Comparison of ENCODE assay signal across 8 cellular contexts in the genomic region with DNA sequence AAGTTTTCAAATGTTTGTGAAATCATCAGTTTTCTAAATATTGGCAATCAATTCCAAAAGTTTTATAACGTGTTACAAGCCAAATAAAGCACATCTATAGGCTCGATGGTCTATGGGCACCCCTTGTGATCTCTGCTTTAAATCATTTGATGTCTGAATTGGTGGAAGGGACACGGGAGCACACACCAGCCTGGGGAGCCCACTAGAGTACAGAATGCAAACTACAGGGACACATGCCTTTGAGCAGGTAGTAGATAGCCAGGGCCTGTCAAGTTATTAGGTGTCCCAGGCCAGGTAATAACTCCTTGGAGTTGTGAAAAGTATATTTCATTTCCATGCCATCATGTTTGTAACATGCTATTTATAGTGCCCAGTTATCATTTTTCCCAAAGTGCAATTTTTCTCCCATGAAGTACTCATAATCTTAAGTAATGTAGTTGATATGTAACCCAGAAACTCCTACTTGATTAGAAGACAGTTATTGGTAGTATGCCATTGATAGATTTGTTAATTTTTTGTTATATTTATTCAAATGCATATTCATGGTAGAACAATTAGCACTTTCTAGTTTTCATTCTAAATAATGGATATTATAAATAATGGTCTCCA.
A peak's percentile ranks its signal among the peaks of the same experiment; 100 is the strongest.
DNase-seq lines count a peak whose midpoint lies in the region; ATAC-seq and TF ChIP-seq lines count a peak whose summit lies in the region.

No MANE protein-coding gene starts in this region.

- H3K4me2 ChIP-seq in hepatocyte = no peak overlapping the region

- peaks cover 5% of the 10 kb centered on the region for H3K4me1 ChIP-seq in hepatocyte (ENCODE audit: insufficient read depth)

- no peaks in the 10 kb centered on the region for H3K27me3 Mint-ChIP-seq in activated CD8-positive, alpha-beta memory T cell treated with anti-CD3 and anti-CD28 coated beads, Interleukin-2, amount 10 ng/mL, durations not matched to agents 7 days and 5 days
- no peaks in the 10 kb centered on the region for H3K27me3 Mint-ChIP-seq in T-helper 17 cell

- ATAC-seq in activated CD8-positive, alpha-beta memory T cell treated with anti-CD3 and anti-CD28 coated beads, Interleukin-2, amount 10 ng/mL, durations not matched to agents 7 days and 5 days = peak; percentile 39
- ATAC-seq in GM21529 (IDR thresholded peaks at IDR 0.05; ENCODE audit: unreplicated experiment) = peak; percentile 93
- peak; percentile 74 for ATAC-seq in T-helper 17 cell
- ATAC-seq in GM21526 (IDR thresholded peaks at IDR 0.05; ENCODE audit: low FRiP score, unreplicated experiment) = no peak

- no peaks in the 10 kb centered on the region for H3K4me1 Mint-ChIP-seq in activated CD8-positive, alpha-beta memory T cell treated with anti-CD3 and anti-CD28 coated beads, Interleukin-2, amount 10 ng/mL, durations not matched to agents 7 days and 5 days
- peaks cover 3% of the 10 kb centered on the region for H3K4me1 Mint-ChIP-seq in T-helper 17 cell

- no peak for DNase-seq in activated CD8-positive, alpha-beta memory T cell treated with anti-CD3 and anti-CD28 coated beads, Interleukin-2, amount 10 ng/mL, durations not matched to agents 7 days and 5 days
- DNase-seq in activated CD8-positive, alpha-beta memory T cell treated with anti-CD3 and anti-CD28 coated beads, Interleukin-2, amount 50 U/mL, for 48 hours = no peak
- DNase-seq in HuH-7 (ENCODE audit: low spot score) (peak; percentile 64), T-helper 17 cell (no peak), hepatocyte (ENCODE audit: low spot score) (peak; percentile 30), NCI-H1048 (lab: John Stamatoyannopoulos, UW) (no peak)

- no peak overlapping the region for H3K4me3 Mint-ChIP-seq in activated CD8-positive, alpha-beta memory T cell treated with anti-CD3 and anti-CD28 coated beads, Interleukin-2, amount 10 ng/mL, durations not matched to agents 7 days and 5 days
- H3K4me3 Mint-ChIP-seq in T-helper 17 cell = no peak overlapping the region

- H3K79me2 ChIP-seq in hepatocyte = peaks cover 4% of the 10 kb centered on the region

- 66% methylated on average over 3 of the region's 3 CpGs for WGBS in hepatocyte (ENCODE audit: low lambda C conversion rate, missing lambda C conversion rate)

- no peaks in the 10 kb centered on the region for H3K9me3 ChIP-seq in T-helper 17 cell (ENCODE audit: control insufficient read depth, low read length, poor library complexity, severe bottlenecking)
- no peaks in the 10 kb centered on the region for H3K9me3 ChIP-seq in hepatocyte (ENCODE audit: low read depth)

- no peaks in the 10 kb centered on the region for H4K20me1 ChIP-seq in hepatocyte (ENCODE audit: insufficient read depth, poor library complexity, severe bottlenecking)

- peak; percentile 33 for TF ChIP-seq CTCF in hepatocyte (IDR thresholded peaks at IDR 0.05; ENCODE audit: poor library complexity)

- H3K9me2 ChIP-seq in hepatocyte (replicated peaks; ENCODE audit: insufficient read depth) = no peaks in the 10 kb centered on the region

- H3K36me3 Mint-ChIP-seq in activated CD8-positive, alpha-beta memory T cell treated with anti-CD3 and anti-CD28 coated beads, Interleukin-2, amount 10 ng/mL, durations not matched to agents 7 days and 5 days = peaks cover 2% of the 10 kb centered on the region
- no peaks in the 10 kb centered on the region for H3K36me3 Mint-ChIP-seq in T-helper 17 cell (ENCODE audit: low read depth)

- no peak overlapping the region for H2AFZ ChIP-seq in hepatocyte

- H3K27ac ChIP-seq in hepatocyte = no peak overlapping the region

- no peaks in the 10 kb centered on the region for H3K9me3 Mint-ChIP-seq in activated CD8-positive, alpha-beta memory T cell treated with anti-CD3 and anti-CD28 coated beads, Interleukin-2, amount 10 ng/mL, durations not matched to agents 7 days and 5 days (ENCODE audit: low read depth)

- H3K27me3 ChIP-seq in hepatocyte = no peaks in the 10 kb centered on the region

- H3K36me3 ChIP-seq in hepatocyte (replicated peaks; ENCODE audit: insufficient read depth, low read depth) = no peaks in the 10 kb centered on the region

- no peak overlapping the region for H3K27ac Mint-ChIP-seq in activated CD8-positive, alpha-beta memory T cell treated with anti-CD3 and anti-CD28 coated beads, Interleukin-2, amount 10 ng/mL, durations not matched to agents 7 days and 5 days
- H3K27ac Mint-ChIP-seq in T-helper 17 cell = no peak overlapping the region

- CTCF ChIA-PET in activated CD8-positive, alpha-beta memory T cell treated with anti-CD3 and anti-CD28 coated beads, Interleukin-2, amount 10 ng/mL, durations not matched to agents 7 days and 5 days (lab: Charles Lee) = no interaction called here

- no peak overlapping the region for H3K4me3 ChIP-seq in hepatocyte

Comparison
In these comparisons a context has a peak if more than half of its experiments do, and no peak if none do; other contexts are left out.
1. DNase-seq: peak in HuH-7 (single experiment) and hepatocyte (single experiment); none in activated CD8-positive, alpha-beta memory T cell treated with anti-CD3 and anti-CD28 coated beads, Interleukin-2, amount 10 ng/mL, durations not matched to agents 7 days and 5 days (single experiment), activated CD8-positive, alpha-beta memory T cell treated with anti-CD3 and anti-CD28 coated beads, Interleukin-2, amount 50 U/mL, for 48 hours (single experiment), T-helper 17 cell (0 of 3) and NCI-H1048 (single experiment).